8 cellular contexts compared by ENCODE assay signal in genomic region chr6:170306324-170307079, GRCh38. TPM values are rescaled to one million over a fixed set of nuclear protein-coding genes. Genes with fewer than 3 reads are reported as not detected.
DNase-seq lines count a peak whose midpoint lies in the region; ATAC-seq and TF ChIP-seq lines count a peak whose summit lies in the region.

Gene FAM120B (plus strand): TSS chr6:170306758. CDS start chr6:170317391, 10,633 bp downstream.

- peak within 1 kb of the TSS; percentile 84 for H2AFZ ChIP-seq in OCI-LY3 (ENCODE audit: low read depth, low read length)

- peaks cover 50% of the 10 kb centered on the region for H3K79me2 ChIP-seq in OCI-LY3 (ENCODE audit: low read length)

- H3K4me3 ChIP-seq in OCI-LY3 (ENCODE audit: low read length): peak within 1 kb of the TSS; percentile 99

- 0 out of 2 replicates have a peak, but pooled peaks cover 7% of the 10 kb centered on the region for H4K20me1 ChIP-seq in OCI-LY3 (ENCODE audit: insufficient read depth, low read length)

- H3K36me3 ChIP-seq in OCI-LY3 (replicated peaks; ENCODE audit: low read depth, low read length): no peaks in the 10 kb centered on the region

- no peaks in the 10 kb centered on the region for H3K9me3 ChIP-seq in OCI-LY3 (ENCODE audit: insufficient read depth, low read length)

- peak within 1 kb of the TSS; percentile 44; the same call in 1 of the 2 replicates for H3K27ac ChIP-seq in OCI-LY3 (ENCODE audit: low read length)

- H3K27me3 Mint-ChIP-seq in endothelial cell (ENCODE audit: unreplicated experiment): peaks cover 8% of the 10 kb centered on the region

- H3K4me3 Mint-ChIP-seq in endothelial cell (ENCODE audit: unreplicated experiment): peak within 1 kb of the TSS; percentile 97

- H3K4me1 ChIP-seq in OCI-LY3 (ENCODE audit: low read length): peaks cover 14% of the 10 kb centered on the region

- peak within 1 kb of the TSS; percentile 98 for H3K4me2 ChIP-seq in OCI-LY3 (ENCODE audit: low read length)

- TF ChIP-seq CTCF in OCI-LY3 (IDR thresholded peaks at IDR 0.05; ENCODE audit: low read depth, low read length) (no peak), endothelial cell (IDR thresholded peaks at IDR 0.05; ENCODE audit: unreplicated experiment) (no peak)

- peak; percentile 99 for ATAC-seq in GM21528 (IDR thresholded peaks at IDR 0.05; ENCODE audit: low FRiP score, unreplicated experiment)

- H3K9me3 Mint-ChIP-seq in endothelial cell (ENCODE audit: unreplicated experiment): peaks cover 11% of the 10 kb centered on the region

- H3K27me3 ChIP-seq in OCI-LY3 (ENCODE audit: low read depth, low read length): no peaks in the 10 kb centered on the region

- DNase-seq in DMS 273 (lab: John Stamatoyannopoulos, UW; ENCODE audit: unreplicated experiment) (peak; percentile 98), HuH-7.5 (ENCODE audit: low spot score) (peak; percentile 93), endothelial cell (ENCODE audit: low spot score) (peak; percentile 95), middle frontal gyrus (ENCODE audit: extremely low spot score, low spot score) (peak; percentile 97)
- peak; percentile 96 for DNase-seq in activated CD8-positive, alpha-beta memory T cell treated with anti-CD3 and anti-CD28 coated beads, Interleukin-2, amount 50 U/mL, for 48 hours
- peak; percentile 93 for DNase-seq in stimulated activated CD8-positive, alpha-beta memory T cell treated with anti-CD3 and anti-CD28 coated beads, Interleukin-2, amount 100 ng/mL, for 1 hour (ENCODE audit: low read depth in 2 of 2)

- H3K4me1 Mint-ChIP-seq in endothelial cell (ENCODE audit: unreplicated experiment): peaks cover 54% of the 10 kb centered on the region

- H3K9ac ChIP-seq in OCI-LY3 (ENCODE audit: low read length): peak within 1 kb of the TSS; percentile 92

- peak within 1 kb of the TSS; percentile 97 for H3K27ac Mint-ChIP-seq in endothelial cell (ENCODE audit: unreplicated experiment)

- peaks cover 13% of the 10 kb centered on the region for H3K36me3 Mint-ChIP-seq in endothelial cell (ENCODE audit: low read depth, unreplicated experiment)

RNA-seq across cellular contexts. Expression of gene FAM120B, which starts in this region (rescaled TPM):
- total RNA-seq in endothelial cell (ENCODE audit: unreplicated experiment): 48.3 TPM

Comparison
In these comparisons a context has a peak if more than half of its experiments do, and no peak if none do; other contexts are left out.
1. Peak in every context shown above with its lines: DNase-seq, ATAC-seq, H3K4me3 ChIP-seq and H3K27ac ChIP-seq.